In genomic region chr12:28328967-28329366, GRCh38 we compare ENCODE assay signal across 39 cellular contexts.
"Had no signal": no experiment of that assay in that cellular context is flagged by ENCODE, and none has a peak within 500 bp of the region (broad histone marks: within the 10 kb centered on the region; RNA-seq: fewer than 3 reads in every experiment).

No MANE protein-coding gene starts in this region.

- FAIRE-seq: astrocyte had no signal

- H3K4me3 ChIP-seq: adrenal gland, ascending aorta, body of pancreas, breast epithelium, cardiac muscle cell had no signal

- H3K27ac Mint-ChIP-seq: activated naive CD4-positive, alpha-beta T cell treated with anti-CD3 and anti-CD28 coated beads for 36 hours; activated naive CD4-positive, alpha-beta T cell treated with anti-CD3 and anti-CD28 coated beads, Interleukin-2, amount 10 ng/mL, durations not matched to agents 7 days and 5 days; activated naive CD4-positive, alpha-beta T cell treated with anti-CD3 and anti-CD28 coated beads, Interleukin-2, amount 50 U/mL, for 24 hours; activated naive CD4-positive, alpha-beta T cell treated with anti-CD3 and anti-CD28 coated beads, Interleukin-2, amount 50 U/mL, for 72 hours; activated naive CD8-positive, alpha-beta T cell; activated naive CD8-positive, alpha-beta T cell treated with anti-CD3 and anti-CD28 coated beads for 36 hours; activated naive CD8-positive, alpha-beta T cell treated with anti-CD3 and anti-CD28 coated beads, Interleukin-2, amount 10 ng/mL, durations not matched to agents 7 days and 5 days; activated naive CD8-positive, alpha-beta T cell treated with anti-CD3 and anti-CD28 coated beads, Interleukin-2, amount 50 U/mL, for 24 hours; activated T-cell treated with anti-CD3 and anti-CD28 coated beads, Interleukin-2, amount 50 U/mL, for 24 hours; activated T-cell treated with anti-CD3 and anti-CD28 coated beads, Interleukin-2, amount 50 U/mL, for 72 hours; activated T-helper 1 cell treated with anti-CD3 and anti-CD28 coated beads, Interleukin-12 subunit alpha, Interleukin-12 subunit beta, Interleukin-2, Interleukin-4 antibody, amounts not matched to agents 30 ng/mL and 10 ng/mL and 1 ng/mL, durations not matched to agents 14 hours and 24 hours and 36 hours; activated T-helper 17 cell treated with anti-CD3 and anti-CD28 coated beads, Interleukin-2, amount 50 U/mL, for 72 hours; activated T-helper 2 cell treated with anti-CD3 and anti-CD28 coated beads, Interferon-gamma antibody, Interleukin-2, Interleukin-4, amounts not matched to agents 10 μg/mL and 5 μg/mL and 100 μg/mL, durations not matched to agents 14 hours and 24 hours and 36 hours; brain had no signal

- H3K36me3 ChIP-seq: adrenal gland, ascending aorta, brain microvascular endothelial cell, breast epithelium, cardiac muscle cell had no signal

- H3K27me3 Mint-ChIP-seq: activated naive CD4-positive, alpha-beta T cell treated with anti-CD3 and anti-CD28 coated beads, Interleukin-2, amount 10 ng/mL, durations not matched to agents 7 days and 5 days; activated naive CD4-positive, alpha-beta T cell treated with anti-CD3 and anti-CD28 coated beads, Interleukin-2, amount 50 U/mL, for 24 hours; activated naive CD8-positive, alpha-beta T cell; activated naive CD8-positive, alpha-beta T cell treated with anti-CD3 and anti-CD28 coated beads for 36 hours; activated naive CD8-positive, alpha-beta T cell treated with anti-CD3 and anti-CD28 coated beads, Interleukin-2, amount 10 ng/mL, durations not matched to agents 7 days and 5 days; activated naive CD8-positive, alpha-beta T cell treated with anti-CD3 and anti-CD28 coated beads, Interleukin-2, amount 50 U/mL, for 24 hours; activated T-cell treated with anti-CD3 and anti-CD28 coated beads, Interleukin-2, amount 50 U/mL, for 24 hours; activated T-helper 17 cell treated with anti-CD3 and anti-CD28 coated beads, Interleukin-2, amount 50 U/mL, for 72 hours; central memory CD8-positive, alpha-beta T cell had no signal

- H3K27ac ChIP-seq: adrenal gland, ascending aorta, body of pancreas, brain microvascular endothelial cell, breast epithelium, cardiac muscle cell had no signal

- DNase-seq: activated effector memory CD4-positive, alpha-beta T cell treated with anti-CD3 and anti-CD28 coated beads, Interleukin-2, amount 50 U/mL, for 16 hours; activated effector memory CD4-positive, alpha-beta T cell treated with Interleukin-2 at 50 U/mL for 16 hours; activated gamma-delta T cell; activated gamma-delta T cell treated with Interleukin-2 at 50 U/mL for 16 hours; activated naive CD4-positive, alpha-beta T cell; activated naive CD4-positive, alpha-beta T cell treated with anti-CD3 and anti-CD28 coated beads for 36 hours; activated naive CD4-positive, alpha-beta T cell treated with anti-CD3 and anti-CD28 coated beads, Interleukin-2, amount 10 ng/mL, durations not matched to agents 7 days and 5 days; activated naive CD4-positive, alpha-beta T cell treated with anti-CD3 and anti-CD28 coated beads, Interleukin-2, amount 50 U/mL, for 16 hours; activated naive CD4-positive, alpha-beta T cell treated with Interleukin-2 at 50 U/mL for 16 hours; activated naive CD8-positive, alpha-beta T cell treated with anti-CD3 and anti-CD28 coated beads for 36 hours; activated naive CD8-positive, alpha-beta T cell treated with anti-CD3 and anti-CD28 coated beads, Interleukin-2, amount 10 ng/mL, durations not matched to agents 7 days and 5 days; activated naive CD8-positive, alpha-beta T cell treated with anti-CD3 and anti-CD28 coated beads, Interleukin-2, amount 50 U/mL, for 24 hours; activated T-cell treated with anti-CD3 and anti-CD28 coated beads, Interleukin-2, amount 50 U/mL, for 1 hour; activated T-cell treated with anti-CD3 and anti-CD28 coated beads, Interleukin-2, amount 50 U/mL, for 24 hours; activated T-cell treated with anti-CD3 and anti-CD28 coated beads, Interleukin-2, amount 50 U/mL, for 4 hours; activated T-cell treated with anti-CD3 and anti-CD28 coated beads, Interleukin-2, amount 50 U/mL, for 48 hours; activated T-cell treated with anti-CD3 and anti-CD28 coated beads, Interleukin-2, amount 50 U/mL, for 72 hours; adrenal gland; amniotic stem cell; amygdala; anterior cingulate cortex; aorta; body of pancreas; brain microvascular endothelial cell; caudate nucleus; central memory CD4-positive, alpha-beta T cell; cerebellar nuclear complex had no signal

- H3K4me3 Mint-ChIP-seq: activated naive CD4-positive, alpha-beta T cell treated with anti-CD3 and anti-CD28 coated beads for 36 hours; activated naive CD4-positive, alpha-beta T cell treated with anti-CD3 and anti-CD28 coated beads, Interleukin-2, amount 10 ng/mL, durations not matched to agents 7 days and 5 days; activated naive CD4-positive, alpha-beta T cell treated with anti-CD3 and anti-CD28 coated beads, Interleukin-2, amount 50 U/mL, for 24 hours; activated naive CD8-positive, alpha-beta T cell; activated naive CD8-positive, alpha-beta T cell treated with anti-CD3 and anti-CD28 coated beads for 36 hours; activated naive CD8-positive, alpha-beta T cell treated with anti-CD3 and anti-CD28 coated beads, Interleukin-2, amount 10 ng/mL, durations not matched to agents 7 days and 5 days; activated naive CD8-positive, alpha-beta T cell treated with anti-CD3 and anti-CD28 coated beads, Interleukin-2, amount 50 U/mL, for 24 hours; activated T-cell treated with anti-CD3 and anti-CD28 coated beads, Interleukin-2, amount 50 U/mL, for 24 hours; activated T-cell treated with anti-CD3 and anti-CD28 coated beads, Interleukin-2, amount 50 U/mL, for 4 hours; activated T-cell treated with anti-CD3 and anti-CD28 coated beads, Interleukin-2, amount 50 U/mL, for 72 hours; activated T-helper 1 cell treated with anti-CD3 and anti-CD28 coated beads, Interleukin-12 subunit alpha, Interleukin-12 subunit beta, Interleukin-2, Interleukin-4 antibody, amounts not matched to agents 30 ng/mL and 10 ng/mL and 1 ng/mL, durations not matched to agents 14 hours and 24 hours and 36 hours; activated T-helper 17 cell treated with anti-CD3 and anti-CD28 coated beads, Interleukin-2, amount 50 U/mL, for 72 hours; brain; central memory CD8-positive, alpha-beta T cell had no signal

- H3K9me3 ChIP-seq: adrenal gland, ascending aorta, body of pancreas had no signal

- ATAC-seq: activated naive CD4-positive, alpha-beta T cell treated with anti-CD3 and anti-CD28 coated beads, Interleukin-2, amount 50 U/mL, for 72 hours; activated naive CD8-positive, alpha-beta T cell treated with anti-CD3 and anti-CD28 coated beads, Interleukin-2, amount 50 U/mL, for 24 hours; activated T-cell treated with anti-CD3 and anti-CD28 coated beads, Interleukin-2, amount 50 U/mL, for 4 hours; activated T-cell treated with anti-CD3 and anti-CD28 coated beads, Interleukin-2, amount 50 U/mL, for 72 hours; activated T-helper 17 cell treated with anti-CD3 and anti-CD28 coated beads, Interleukin-2, amount 50 U/mL, for 72 hours; body of pancreas had no signal

- H3K27me3 ChIP-seq: adrenal gland, ascending aorta, body of pancreas, brain microvascular endothelial cell, breast epithelium, cardiac muscle cell had no signal

- H3K4me1 ChIP-seq: adrenal gland, ascending aorta, body of pancreas, breast epithelium had no signal

- H3K9me3 Mint-ChIP-seq: activated naive CD4-positive, alpha-beta T cell treated with anti-CD3 and anti-CD28 coated beads, Interleukin-2, amount 50 U/mL, for 24 hours; central memory CD8-positive, alpha-beta T cell had no signal

- H3K4me1 Mint-ChIP-seq: activated naive CD4-positive, alpha-beta T cell treated with anti-CD3 and anti-CD28 coated beads, Interleukin-2, amount 10 ng/mL, durations not matched to agents 7 days and 5 days; activated naive CD8-positive, alpha-beta T cell treated with anti-CD3 and anti-CD28 coated beads, Interleukin-2, amount 10 ng/mL, durations not matched to agents 7 days and 5 days; activated naive CD8-positive, alpha-beta T cell treated with anti-CD3 and anti-CD28 coated beads, Interleukin-2, amount 50 U/mL, for 24 hours; activated T-helper 17 cell treated with anti-CD3 and anti-CD28 coated beads, Interleukin-2, amount 50 U/mL, for 72 hours had no signal
